ENCODE assay signal across 19 cellular contexts in the genomic region with DNA sequence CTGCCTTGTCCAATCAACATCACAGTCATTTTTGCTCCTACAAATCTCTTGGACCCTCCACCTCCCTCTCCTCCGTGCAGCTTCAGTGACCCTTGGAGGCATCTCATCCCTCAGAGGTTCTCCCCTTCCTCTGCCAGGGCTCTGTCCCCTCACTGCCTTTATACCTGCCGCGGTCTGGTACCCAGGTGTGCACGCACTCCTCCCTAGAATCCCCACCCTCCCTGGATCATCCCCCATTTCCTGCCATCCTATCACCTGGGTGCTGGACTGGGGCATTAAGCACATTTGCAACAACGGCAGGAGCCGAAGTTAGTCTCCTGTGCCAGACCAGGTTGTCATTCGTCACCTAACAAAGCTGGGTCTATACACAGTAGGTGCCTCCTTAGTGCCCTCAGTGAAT. TPM values are rescaled to one million over a fixed set of nuclear protein-coding genes. Genes with fewer than 3 reads are reported as not detected.
DNase-seq lines count a peak whose midpoint lies in the region; ATAC-seq and TF ChIP-seq lines count a peak whose summit lies in the region.
"Had no signal": no experiment of that assay in that cellular context is flagged by ENCODE, and none has a peak within 500 bp of the region (broad histone marks: within the 10 kb centered on the region; RNA-seq: fewer than 3 reads in every experiment).

No MANE protein-coding gene starts in this region.

- no peaks in the 10 kb centered on the region for H3K36me3 Mint-ChIP-seq in activated naive CD8-positive, alpha-beta T cell treated with anti-CD3 and anti-CD28 coated beads, Interleukin-2, amount 50 U/mL, for 24 hours (ENCODE audit: low read depth)
- no peaks in the 10 kb centered on the region for H3K36me3 Mint-ChIP-seq in activated naive CD8-positive, alpha-beta T cell treated with anti-CD3 and anti-CD28 coated beads for 36 hours
- H3K36me3 Mint-ChIP-seq in endothelial cell (ENCODE audit: low read depth, unreplicated experiment) (peaks cover 8% of the 10 kb centered on the region), osteocyte (ENCODE audit: unreplicated experiment) (no peaks in the 10 kb centered on the region)
- H3K36me3 Mint-ChIP-seq in activated CD8-positive, alpha-beta T cell treated with anti-CD3 and anti-CD28 coated beads for 36 hours (ENCODE audit: low read depth), result no peaks in the 10 kb centered on the region
- H3K36me3 Mint-ChIP-seq: CD4-positive, CD25-positive, alpha-beta regulatory T cell; CD8-positive, alpha-beta T cell had no signal

- DNase-seq in DMS53 (lab: John Stamatoyannopoulos, UW) (peak; percentile 50), DMS53 treated with DMSO at 0.1 percent for 48 hours (lab: John Stamatoyannopoulos, UW; ENCODE audit: unreplicated experiment) (no peak), endothelial cell (ENCODE audit: low spot score) (no peak), osteocyte (ENCODE audit: extremely low spot score, unreplicated experiment) (peak; percentile 62)
- no peak for DNase-seq in activated naive CD8-positive, alpha-beta T cell treated with anti-CD3 and anti-CD28 coated beads, Interleukin-2, amount 50 U/mL, for 24 hours
- DNase-seq in activated naive CD8-positive, alpha-beta T cell treated with anti-CD3 and anti-CD28 coated beads for 36 hours, result no peak
- DNase-seq in activated CD8-positive, alpha-beta T cell treated with anti-CD3 and anti-CD28 coated beads for 36 hours, result no peak
- DNase-seq: Caco-2; CD8-positive, alpha-beta T cell; DMS153; DMS79 treated with DMSO at 0.1 percent for 48 hours; GF-D8; H9 had no signal

- CTCF ChIA-PET in activated CD8-positive, alpha-beta T cell treated with anti-CD3 and anti-CD28 coated beads for 36 hours (lab: Charles Lee), result no interaction called here

- H3K9me3 Mint-ChIP-seq in activated naive CD8-positive, alpha-beta T cell treated with anti-CD3 and anti-CD28 coated beads, Interleukin-2, amount 50 U/mL, for 24 hours, result no peaks in the 10 kb centered on the region
- peaks cover 20% of the 10 kb centered on the region for H3K9me3 Mint-ChIP-seq in activated naive CD8-positive, alpha-beta T cell treated with anti-CD3 and anti-CD28 coated beads for 36 hours
- H3K9me3 Mint-ChIP-seq in endothelial cell (ENCODE audit: unreplicated experiment), result peaks cover 6% of the 10 kb centered on the region
- H3K9me3 Mint-ChIP-seq in osteocyte (ENCODE audit: unreplicated experiment), result peaks cover 29% of the 10 kb centered on the region
- H3K9me3 Mint-ChIP-seq in activated CD8-positive, alpha-beta T cell treated with anti-CD3 and anti-CD28 coated beads for 36 hours, result peaks cover 16% of the 10 kb centered on the region

- POLR2A ChIA-PET in activated CD8-positive, alpha-beta T cell treated with anti-CD3 and anti-CD28 coated beads for 36 hours (lab: Charles Lee), result no interaction called here

- peaks cover 10% of the 10 kb centered on the region for H3K27me3 Mint-ChIP-seq in activated naive CD8-positive, alpha-beta T cell treated with anti-CD3 and anti-CD28 coated beads, Interleukin-2, amount 50 U/mL, for 24 hours
- peaks cover 22% of the 10 kb centered on the region for H3K27me3 Mint-ChIP-seq in activated naive CD8-positive, alpha-beta T cell treated with anti-CD3 and anti-CD28 coated beads for 36 hours
- H3K27me3 Mint-ChIP-seq in endothelial cell (ENCODE audit: unreplicated experiment) (peaks cover 9% of the 10 kb centered on the region), osteocyte (ENCODE audit: unreplicated experiment) (peaks cover 3% of the 10 kb centered on the region)
- peaks cover 11% of the 10 kb centered on the region for H3K27me3 Mint-ChIP-seq in activated CD8-positive, alpha-beta T cell treated with anti-CD3 and anti-CD28 coated beads for 36 hours
- H3K27me3 Mint-ChIP-seq: CD4-positive, CD25-positive, alpha-beta regulatory T cell had no signal

- no peak overlapping the region for H3K27ac Mint-ChIP-seq in activated naive CD8-positive, alpha-beta T cell treated with anti-CD3 and anti-CD28 coated beads, Interleukin-2, amount 50 U/mL, for 24 hours
- H3K27ac Mint-ChIP-seq in activated naive CD8-positive, alpha-beta T cell treated with anti-CD3 and anti-CD28 coated beads for 36 hours, result no peak overlapping the region
- H3K27ac Mint-ChIP-seq in endothelial cell (ENCODE audit: unreplicated experiment) (peak overlapping the region; percentile 68), osteocyte (ENCODE audit: unreplicated experiment) (no peak overlapping the region)
- no peak overlapping the region for H3K27ac Mint-ChIP-seq in activated CD8-positive, alpha-beta T cell treated with anti-CD3 and anti-CD28 coated beads for 36 hours
- H3K27ac Mint-ChIP-seq: B cell; CD4-positive, CD25-positive, alpha-beta regulatory T cell; CD8-positive, alpha-beta T cell; GM23338; H9 had no signal

- ATAC-seq in activated naive CD8-positive, alpha-beta T cell treated with anti-CD3 and anti-CD28 coated beads, Interleukin-2, amount 50 U/mL, for 24 hours, result peak; percentile 24
- no peak for ATAC-seq in activated CD8-positive, alpha-beta T cell treated with anti-CD3 and anti-CD28 coated beads for 36 hours
- ATAC-seq: CD8-positive, alpha-beta T cell; GM23338; HCT116 had no signal

- no peak overlapping the region for H3K4me3 Mint-ChIP-seq in activated naive CD8-positive, alpha-beta T cell treated with anti-CD3 and anti-CD28 coated beads, Interleukin-2, amount 50 U/mL, for 24 hours
- no peak overlapping the region for H3K4me3 Mint-ChIP-seq in activated naive CD8-positive, alpha-beta T cell treated with anti-CD3 and anti-CD28 coated beads for 36 hours
- H3K4me3 Mint-ChIP-seq in endothelial cell (ENCODE audit: unreplicated experiment) (peak overlapping the region; percentile 78), osteocyte (ENCODE audit: unreplicated experiment) (no peak overlapping the region)
- H3K4me3 Mint-ChIP-seq in activated CD8-positive, alpha-beta T cell treated with anti-CD3 and anti-CD28 coated beads for 36 hours, result no peak overlapping the region
- H3K4me3 Mint-ChIP-seq: B cell; CD4-positive, CD25-positive, alpha-beta regulatory T cell; CD8-positive, alpha-beta T cell; GM23338; H9 had no signal

- intact Hi-C loops in activated CD8-positive, alpha-beta T cell treated with anti-CD3 and anti-CD28 coated beads for 36 hours (cut with micrococcal nuclease), result no loop called here

- TF ChIP-seq CTCF in endothelial cell (IDR thresholded peaks at IDR 0.05; ENCODE audit: unreplicated experiment) (no peak), osteocyte (IDR thresholded peaks at IDR 0.05) (no peak)
- TF ChIP-seq CTCF in activated CD8-positive, alpha-beta T cell treated with anti-CD3 and anti-CD28 coated beads for 36 hours (IDR thresholded peaks at IDR 0.05), result no peak

- H3K4me1 Mint-ChIP-seq in activated naive CD8-positive, alpha-beta T cell treated with anti-CD3 and anti-CD28 coated beads, Interleukin-2, amount 50 U/mL, for 24 hours, result no peaks in the 10 kb centered on the region
- no peaks in the 10 kb centered on the region for H3K4me1 Mint-ChIP-seq in activated naive CD8-positive, alpha-beta T cell treated with anti-CD3 and anti-CD28 coated beads for 36 hours
- H3K4me1 Mint-ChIP-seq in endothelial cell (ENCODE audit: unreplicated experiment) (no peaks in the 10 kb centered on the region), osteocyte (ENCODE audit: unreplicated experiment) (no peaks in the 10 kb centered on the region)
- no peaks in the 10 kb centered on the region for H3K4me1 Mint-ChIP-seq in activated CD8-positive, alpha-beta T cell treated with anti-CD3 and anti-CD28 coated beads for 36 hours (ENCODE audit: low read depth)
- H3K4me1 Mint-ChIP-seq: B cell; CD4-positive, CD25-positive, alpha-beta regulatory T cell; GM23338; H9 had no signal

RNA-seq across cellular contexts. Expression of gene TMEM271, which starts 10.1 kb away (rescaled TPM):
- total RNA-seq in activated naive CD8-positive, alpha-beta T cell treated with anti-CD3 and anti-CD28 coated beads for 36 hours, result not detected
- total RNA-seq in endothelial cell (ENCODE audit: unreplicated experiment), result not detected
- total RNA-seq in osteocyte, result not detected in 2 replicates
- not detected for total RNA-seq in activated CD8-positive, alpha-beta T cell treated with anti-CD3 and anti-CD28 coated beads for 36 hours
- total RNA-seq: B cell; Caco-2; CD4-positive, CD25-positive, alpha-beta regulatory T cell; CD8-positive, alpha-beta T cell; Daoy; GM23338 had no signal

RNA-seq across cellular contexts. Expression of gene PDE6B, which starts 59.3 kb away (rescaled TPM):
- total RNA-seq in activated naive CD8-positive, alpha-beta T cell treated with anti-CD3 and anti-CD28 coated beads for 36 hours, result 10 to 100 TPM; 12.6 to 13.9 TPM
- total RNA-seq in endothelial cell (ENCODE audit: unreplicated experiment), result 5.1 TPM
- 1.6 TPM in 2 replicates for total RNA-seq in osteocyte
- total RNA-seq in activated CD8-positive, alpha-beta T cell treated with anti-CD3 and anti-CD28 coated beads for 36 hours, result 10 to 100 TPM; 11.4 to 13.9 TPM
- total RNA-seq: Caco-2, H4 had no signal

Comparison
In these comparisons a context has a peak if more than half of its experiments do, and no peak if none do; other contexts are left out.
1. DNase-seq: peak in DMS53 (single experiment) and osteocyte (single experiment); none in DMS53 treated with DMSO at 0.1 percent for 48 hours (single experiment), activated naive CD8-positive, alpha-beta T cell treated with anti-CD3 and anti-CD28 coated beads, Interleukin-2, amount 50 U/mL, for 24 hours (single experiment), activated naive CD8-positive, alpha-beta T cell treated with anti-CD3 and anti-CD28 coated beads for 36 hours (single experiment), endothelial cell (single experiment) and activated CD8-positive, alpha-beta T cell treated with anti-CD3 and anti-CD28 coated beads for 36 hours (single experiment).